ENCODE assay signal across 1 cellular context in genomic region chr18:62832282-62832681, GRCh38.
A peak's percentile ranks its signal among the peaks of the same experiment; 100 is the strongest.
TF ChIP-seq lines count a peak whose summit lies in the region.

No MANE protein-coding gene starts in this region.

TF ChIP-seq in K562, 482 proteins besides CTCF, POLR2A, EP300 and RAD21 (continued from another document):
- TF ChIP-seq AFF1 (IDR thresholded peaks at IDR 0.05; ENCODE audit: low read depth in 1 of 2, partially characterized antibody in 2 of 2) (no peak), SMAD3 (CRISPR knock-in tag; conservative IDR thresholded peaks at IDR 0.05) (no peak), ZNF282 (CRISPR knock-in tag; IDR thresholded peaks at IDR 0.05) (no peak), ARID1B (IDR thresholded peaks at IDR 0.05) (peak; percentile 54)
